1 cellular context compared by ENCODE assay signal in the genomic region with DNA sequence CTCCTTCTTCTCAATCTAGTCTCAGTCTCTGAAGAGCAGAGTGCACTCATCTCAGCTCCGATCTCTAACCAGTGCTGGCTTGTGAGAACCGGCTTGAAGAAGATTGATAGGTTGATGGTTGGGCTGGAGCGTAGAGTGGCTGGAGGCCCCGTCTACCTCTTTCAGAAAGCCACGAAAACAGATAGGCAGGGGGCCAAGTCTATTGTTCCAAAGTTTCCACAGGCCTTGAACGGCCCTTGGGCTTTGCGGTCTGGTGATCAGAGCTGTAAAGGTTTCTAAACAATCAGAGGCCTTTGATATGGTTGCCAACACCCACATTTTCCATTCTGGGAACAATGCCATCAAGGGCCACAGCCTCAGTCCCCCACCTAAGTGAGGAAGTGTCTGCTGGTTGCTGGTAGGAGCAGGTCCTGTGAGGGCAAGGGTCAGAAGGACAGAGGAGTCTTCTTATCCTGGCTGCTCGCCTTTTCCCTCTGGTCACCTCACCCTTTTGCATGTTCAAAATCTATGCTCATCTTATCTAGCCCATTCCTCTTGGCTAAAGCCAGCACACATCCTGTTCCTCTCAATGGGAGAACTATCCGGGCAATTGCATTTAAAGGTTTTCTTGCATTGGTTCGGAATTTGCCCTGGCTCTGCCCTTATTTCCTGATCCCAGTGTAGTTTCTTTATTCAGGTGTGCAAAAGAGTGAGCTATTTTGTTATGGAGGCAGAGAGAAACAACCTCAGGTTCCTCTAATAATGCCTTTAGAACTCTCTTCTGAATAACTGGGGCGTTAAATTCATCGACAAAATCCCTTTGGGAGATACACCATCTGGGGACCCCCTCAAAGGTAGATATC.
TF ChIP-seq lines count a peak whose summit lies in the region.

No MANE protein-coding gene starts in this region.

TF ChIP-seq in K562, 482 proteins besides CTCF, POLR2A, EP300 and RAD21 (continued from another document and continues in another):
- TF ChIP-seq, protein P1, sequence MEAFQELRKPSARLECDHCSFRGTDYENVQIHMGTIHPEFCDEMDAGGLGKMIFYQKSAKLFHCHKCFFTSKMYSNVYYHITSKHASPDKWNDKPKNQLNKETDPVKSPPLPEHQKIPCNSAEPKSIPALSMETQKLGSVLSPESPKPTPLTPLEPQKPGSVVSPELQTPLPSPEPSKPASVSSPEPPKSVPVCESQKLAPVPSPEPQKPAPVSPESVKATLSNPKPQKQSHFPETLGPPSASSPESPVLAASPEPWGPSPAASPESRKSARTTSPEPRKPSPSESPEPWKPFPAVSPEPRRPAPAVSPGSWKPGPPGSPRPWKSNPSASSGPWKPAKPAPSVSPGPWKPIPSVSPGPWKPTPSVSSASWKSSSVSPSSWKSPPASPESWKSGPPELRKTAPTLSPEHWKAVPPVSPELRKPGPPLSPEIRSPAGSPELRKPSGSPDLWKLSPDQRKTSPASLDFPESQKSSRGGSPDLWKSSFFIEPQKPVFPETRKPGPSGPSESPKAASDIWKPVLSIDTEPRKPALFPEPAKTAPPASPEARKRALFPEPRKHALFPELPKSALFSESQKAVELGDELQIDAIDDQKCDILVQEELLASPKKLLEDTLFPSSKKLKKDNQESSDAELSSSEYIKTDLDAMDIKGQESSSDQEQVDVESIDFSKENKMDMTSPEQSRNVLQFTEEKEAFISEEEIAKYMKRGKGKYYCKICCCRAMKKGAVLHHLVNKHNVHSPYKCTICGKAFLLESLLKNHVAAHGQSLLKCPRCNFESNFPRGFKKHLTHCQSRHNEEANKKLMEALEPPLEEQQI (IDR thresholded peaks at IDR 0.05): no peak; the same call in 1 of the 2 replicates
- TF ChIP-seq BHLHE40 (IDR thresholded peaks at IDR 0.05; ENCODE audit: low read length) (peak; percentile 84), NFE2 (IDR thresholded peaks at IDR 0.05; ENCODE audit: low read depth) (no peak; the same call in 1 of the 2 replicates), ZNF764 (CRISPR knock-in tag; IDR thresholded peaks at IDR 0.05; ENCODE audit: low read depth) (no peak), TRIM24 (IDR thresholded peaks at IDR 0.05) (peak; percentile 69 to 93), TCF7 (IDR thresholded peaks at IDR 0.05; ENCODE audit: borderline replicate concordance) (peak; percentile 99), HMGN3 (IDR thresholded peaks at IDR 0.05; ENCODE audit: borderline replicate concordance, extremely low read depth, insufficient read length, low read depth, low read length) (no peak), POLR2B (IDR thresholded peaks at IDR 0.05; ENCODE audit: low read depth, partially characterized antibody) (no peak), ZNF696 (CRISPR knock-in tag; conservative IDR thresholded peaks at IDR 0.05) (no peak), SP2 (IDR thresholded peaks at IDR 0.05; ENCODE audit: extremely low read depth, low read depth, low read length, poor library complexity, severe bottlenecking) (no peak), ZNF589 (CRISPR knock-in tag; IDR thresholded peaks at IDR 0.05; ENCODE audit: low read depth) (0 out of 2 replicates have a peak, but pooled peaks have one; percentile 62), MTA1 (IDR thresholded peaks at IDR 0.05; ENCODE audit: borderline replicate concordance) (peak; percentile 76; the same call in 1 of the 2 replicates), BRD4 (IDR thresholded peaks at IDR 0.05) (no peak), CHD4 (IDR thresholded peaks at IDR 0.05; ENCODE audit: insufficient read depth, insufficient replicate concordance, low read depth, low read length, poor library complexity, severe bottlenecking) (no peak), ZNF785 (CRISPR knock-in tag; IDR thresholded peaks at IDR 0.05) (no peak), ZNF212 (CRISPR knock-in tag; IDR thresholded peaks at IDR 0.05) (no peak), SIRT6 (IDR thresholded peaks at IDR 0.05; ENCODE audit: low read depth, low read length) (no peak), SLC30A9 (CRISPR knock-in tag; IDR thresholded peaks at IDR 0.05) (no peak), KLF16 (IDR thresholded peaks at IDR 0.05) (peak; percentile 100), ZSCAN29 (IDR thresholded peaks at IDR 0.05) (no peak), PTRF (tag; IDR thresholded peaks at IDR 0.05) (no peak), SRSF1 (IDR thresholded peaks at IDR 0.05; ENCODE audit: low read depth, low read length) (no peak), ADNP (tag; IDR thresholded peaks at IDR 0.05) (no peak), PHF21A (IDR thresholded peaks at IDR 0.05; ENCODE audit: borderline replicate concordance, low read depth) (no peak), SMAD2 (IDR thresholded peaks at IDR 0.05; ENCODE audit: low read depth, low read length) (no peak), ZNF561 (CRISPR knock-in tag; conservative IDR thresholded peaks at IDR 0.05) (no peak), ZKSCAN1 (IDR thresholded peaks at IDR 0.05; ENCODE audit: low read depth, low read length) (0 out of 2 replicates have a peak, but pooled peaks have one; percentile 36), PCBP2 (IDR thresholded peaks at IDR 0.05; ENCODE audit: low read depth, low read length, poor library complexity, severe bottlenecking) (no peak), TSC22D4 (tag; IDR thresholded peaks at IDR 0.05) (no peak), KAT2B (IDR thresholded peaks at IDR 0.05; ENCODE audit: low read depth, low read length) (no peak)
- TF ChIP-seq, protein P2, sequence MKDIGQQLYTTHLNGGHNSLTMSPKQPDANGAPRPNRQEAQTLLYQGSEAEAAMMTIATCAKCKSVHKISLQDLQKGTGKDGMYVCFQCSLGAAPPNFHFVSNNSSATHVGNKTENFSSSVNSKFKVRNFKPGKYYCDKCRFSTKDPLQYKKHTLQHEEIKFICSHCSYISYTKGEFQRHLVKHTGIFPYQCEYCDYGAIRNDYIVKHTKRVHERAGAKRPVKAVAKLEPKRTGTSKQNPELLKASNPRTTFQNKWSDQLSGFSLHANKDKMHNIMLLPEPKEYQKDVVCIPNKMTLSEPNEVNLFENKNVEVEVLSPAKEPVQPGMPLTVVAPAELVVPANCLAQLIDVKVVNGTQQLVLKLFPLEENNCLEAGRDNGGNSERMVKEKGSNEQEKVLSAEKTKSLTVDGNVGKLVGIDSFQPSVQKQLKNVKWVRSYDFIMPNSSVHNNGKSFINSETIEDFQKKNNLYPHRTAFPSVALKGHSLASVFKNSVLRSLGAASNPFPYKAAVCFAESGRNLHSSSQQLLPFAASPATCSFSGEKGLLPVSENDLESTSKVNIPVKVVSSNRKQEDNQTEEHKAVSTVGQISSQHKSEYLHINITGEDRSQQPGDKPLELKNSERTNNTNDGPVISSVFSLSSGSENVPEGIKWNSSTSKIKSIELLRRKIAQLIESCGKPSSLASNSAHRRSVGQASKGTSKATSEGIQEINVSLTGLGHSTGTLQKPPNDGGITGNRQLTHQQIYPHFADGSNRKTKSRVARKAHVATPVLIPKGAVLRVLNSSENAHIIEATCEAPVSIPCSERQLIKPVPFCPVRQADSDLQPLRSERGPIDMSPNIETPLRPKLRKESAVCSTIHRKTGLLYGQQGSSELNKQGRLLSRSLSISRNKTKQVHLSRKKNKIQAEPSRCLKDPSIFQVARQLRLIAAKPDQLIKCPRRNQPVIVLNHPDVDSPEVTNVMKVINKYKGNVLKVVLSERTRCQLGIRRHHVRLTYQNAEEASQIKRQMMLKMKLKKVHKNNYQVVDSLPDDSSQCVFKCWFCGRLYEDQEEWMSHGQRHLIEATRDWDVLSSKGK (CRISPR knock-in tag; IDR thresholded peaks at IDR 0.05): no peak
- TF ChIP-seq, protein P3, sequence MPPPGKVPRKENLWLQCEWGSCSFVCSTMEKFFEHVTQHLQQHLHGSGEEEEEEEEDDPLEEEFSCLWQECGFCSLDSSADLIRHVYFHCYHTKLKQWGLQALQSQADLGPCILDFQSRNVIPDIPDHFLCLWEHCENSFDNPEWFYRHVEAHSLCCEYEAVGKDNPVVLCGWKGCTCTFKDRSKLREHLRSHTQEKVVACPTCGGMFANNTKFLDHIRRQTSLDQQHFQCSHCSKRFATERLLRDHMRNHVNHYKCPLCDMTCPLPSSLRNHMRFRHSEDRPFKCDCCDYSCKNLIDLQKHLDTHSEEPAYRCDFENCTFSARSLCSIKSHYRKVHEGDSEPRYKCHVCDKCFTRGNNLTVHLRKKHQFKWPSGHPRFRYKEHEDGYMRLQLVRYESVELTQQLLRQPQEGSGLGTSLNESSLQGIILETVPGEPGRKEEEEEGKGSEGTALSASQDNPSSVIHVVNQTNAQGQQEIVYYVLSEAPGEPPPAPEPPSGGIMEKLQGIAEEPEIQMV (tag; conservative IDR thresholded peaks at IDR 0.05; ENCODE audit: low read depth): no peak
- TF ChIP-seq, protein P4, sequence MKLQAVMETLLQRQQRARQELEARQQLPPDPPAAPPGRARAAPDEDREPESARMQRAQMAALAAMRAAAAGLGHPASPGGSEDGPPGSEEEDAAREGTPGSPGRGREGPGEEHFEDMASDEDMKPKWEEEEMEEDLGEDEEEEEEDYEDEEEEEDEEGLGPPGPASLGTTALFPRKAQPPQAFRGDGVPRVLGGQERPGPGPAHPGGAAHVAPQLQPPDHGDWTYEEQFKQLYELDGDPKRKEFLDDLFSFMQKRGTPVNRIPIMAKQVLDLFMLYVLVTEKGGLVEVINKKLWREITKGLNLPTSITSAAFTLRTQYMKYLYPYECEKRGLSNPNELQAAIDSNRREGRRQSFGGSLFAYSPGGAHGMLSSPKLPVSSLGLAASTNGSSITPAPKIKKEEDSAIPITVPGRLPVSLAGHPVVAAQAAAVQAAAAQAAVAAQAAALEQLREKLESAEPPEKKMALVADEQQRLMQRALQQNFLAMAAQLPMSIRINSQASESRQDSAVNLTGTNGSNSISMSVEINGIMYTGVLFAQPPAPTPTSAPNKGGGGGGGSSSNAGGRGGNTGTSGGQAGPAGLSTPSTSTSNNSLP (IDR thresholded peaks at IDR 0.05; ENCODE audit: borderline replicate concordance, low read depth, low read length): no peak
- TF ChIP-seq, protein P5, sequence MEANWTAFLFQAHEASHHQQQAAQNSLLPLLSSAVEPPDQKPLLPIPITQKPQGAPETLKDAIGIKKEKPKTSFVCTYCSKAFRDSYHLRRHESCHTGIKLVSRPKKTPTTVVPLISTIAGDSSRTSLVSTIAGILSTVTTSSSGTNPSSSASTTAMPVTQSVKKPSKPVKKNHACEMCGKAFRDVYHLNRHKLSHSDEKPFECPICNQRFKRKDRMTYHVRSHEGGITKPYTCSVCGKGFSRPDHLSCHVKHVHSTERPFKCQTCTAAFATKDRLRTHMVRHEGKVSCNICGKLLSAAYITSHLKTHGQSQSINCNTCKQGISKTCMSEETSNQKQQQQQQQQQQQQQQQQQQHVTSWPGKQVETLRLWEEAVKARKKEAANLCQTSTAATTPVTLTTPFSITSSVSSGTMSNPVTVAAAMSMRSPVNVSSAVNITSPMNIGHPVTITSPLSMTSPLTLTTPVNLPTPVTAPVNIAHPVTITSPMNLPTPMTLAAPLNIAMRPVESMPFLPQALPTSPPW (CRISPR knock-in tag; IDR thresholded peaks at IDR 0.05): peak; percentile 75
- TF ChIP-seq, protein P6, sequence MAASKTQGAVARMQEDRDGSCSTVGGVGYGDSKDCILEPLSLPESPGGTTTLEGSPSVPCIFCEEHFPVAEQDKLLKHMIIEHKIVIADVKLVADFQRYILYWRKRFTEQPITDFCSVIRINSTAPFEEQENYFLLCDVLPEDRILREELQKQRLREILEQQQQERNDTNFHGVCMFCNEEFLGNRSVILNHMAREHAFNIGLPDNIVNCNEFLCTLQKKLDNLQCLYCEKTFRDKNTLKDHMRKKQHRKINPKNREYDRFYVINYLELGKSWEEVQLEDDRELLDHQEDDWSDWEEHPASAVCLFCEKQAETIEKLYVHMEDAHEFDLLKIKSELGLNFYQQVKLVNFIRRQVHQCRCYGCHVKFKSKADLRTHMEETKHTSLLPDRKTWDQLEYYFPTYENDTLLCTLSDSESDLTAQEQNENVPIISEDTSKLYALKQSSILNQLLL (CRISPR knock-in tag; IDR thresholded peaks at IDR 0.05; ENCODE audit: borderline replicate concordance): no peak
- TF ChIP-seq, protein P7, sequence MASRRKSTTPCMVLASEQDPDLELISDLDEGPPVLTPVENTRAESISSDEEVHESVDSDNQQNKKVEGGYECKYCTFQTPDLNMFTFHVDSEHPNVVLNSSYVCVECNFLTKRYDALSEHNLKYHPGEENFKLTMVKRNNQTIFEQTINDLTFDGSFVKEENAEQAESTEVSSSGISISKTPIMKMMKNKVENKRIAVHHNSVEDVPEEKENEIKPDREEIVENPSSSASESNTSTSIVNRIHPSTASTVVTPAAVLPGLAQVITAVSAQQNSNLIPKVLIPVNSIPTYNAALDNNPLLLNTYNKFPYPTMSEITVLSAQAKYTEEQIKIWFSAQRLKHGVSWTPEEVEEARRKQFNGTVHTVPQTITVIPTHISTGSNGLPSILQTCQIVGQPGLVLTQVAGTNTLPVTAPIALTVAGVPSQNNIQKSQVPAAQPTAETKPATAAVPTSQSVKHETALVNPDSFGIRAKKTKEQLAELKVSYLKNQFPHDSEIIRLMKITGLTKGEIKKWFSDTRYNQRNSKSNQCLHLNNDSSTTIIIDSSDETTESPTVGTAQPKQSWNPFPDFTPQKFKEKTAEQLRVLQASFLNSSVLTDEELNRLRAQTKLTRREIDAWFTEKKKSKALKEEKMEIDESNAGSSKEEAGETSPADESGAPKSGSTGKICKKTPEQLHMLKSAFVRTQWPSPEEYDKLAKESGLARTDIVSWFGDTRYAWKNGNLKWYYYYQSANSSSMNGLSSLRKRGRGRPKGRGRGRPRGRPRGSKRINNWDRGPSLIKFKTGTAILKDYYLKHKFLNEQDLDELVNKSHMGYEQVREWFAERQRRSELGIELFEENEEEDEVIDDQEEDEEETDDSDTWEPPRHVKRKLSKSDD (conservative IDR thresholded peaks at IDR 0.05; ENCODE audit: low read length): no peak
- TF ChIP-seq, protein P8, sequence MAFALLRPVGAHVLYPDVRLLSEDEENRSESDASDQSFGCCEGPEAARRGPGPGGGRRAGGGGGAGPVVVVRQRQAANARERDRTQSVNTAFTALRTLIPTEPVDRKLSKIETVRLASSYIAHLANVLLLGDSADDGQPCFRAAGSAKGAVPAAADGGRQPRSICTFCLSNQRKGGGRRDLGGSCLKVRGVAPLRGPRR (CRISPR knock-in tag; IDR thresholded peaks at IDR 0.05): no peak
- TF ChIP-seq, protein P9, sequence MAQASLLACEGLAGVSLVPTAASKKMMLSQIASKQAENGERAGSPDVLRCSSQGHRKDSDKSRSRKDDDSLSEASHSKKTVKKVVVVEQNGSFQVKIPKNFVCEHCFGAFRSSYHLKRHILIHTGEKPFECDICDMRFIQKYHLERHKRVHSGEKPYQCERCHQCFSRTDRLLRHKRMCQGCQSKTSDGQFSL (CRISPR knock-in tag; IDR thresholded peaks at IDR 0.05): no peak
- TF ChIP-seq, protein P9 (tag; IDR thresholded peaks at IDR 0.05): no peak
- TF ChIP-seq, protein P10, sequence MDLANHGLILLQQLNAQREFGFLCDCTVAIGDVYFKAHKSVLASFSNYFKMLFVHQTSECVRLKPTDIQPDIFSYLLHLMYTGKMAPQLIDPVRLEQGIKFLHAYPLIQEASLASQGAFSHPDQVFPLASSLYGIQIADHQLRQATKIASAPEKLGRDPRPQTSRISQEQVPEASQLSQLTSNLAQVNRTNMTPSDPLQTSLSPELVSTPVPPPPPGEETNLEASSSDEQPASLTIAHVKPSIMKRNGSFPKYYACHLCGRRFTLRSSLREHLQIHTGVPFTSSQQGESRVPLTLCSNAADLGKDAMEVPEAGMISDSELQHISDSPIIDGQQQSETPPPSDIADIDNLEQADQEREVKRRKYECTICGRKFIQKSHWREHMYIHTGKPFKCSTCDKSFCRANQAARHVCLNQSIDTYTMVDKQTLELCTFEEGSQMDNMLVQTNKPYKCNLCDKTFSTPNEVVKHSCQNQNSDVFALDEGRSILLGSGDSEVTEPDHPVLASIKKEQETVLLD (IDR thresholded peaks at IDR 0.05): peak; percentile 45; the same call in 1 of the 2 replicates
